Comparison of ENCODE assay signal across 12 cellular contexts in genomic region chr17:42131971-42132370, GRCh38. TPM values are rescaled to one million over a fixed set of nuclear protein-coding genes. Genes with fewer than 3 reads are reported as not detected.
DNase-seq lines count a peak whose midpoint lies in the region; ATAC-seq and TF ChIP-seq lines count a peak whose summit lies in the region.
"Had no signal": no experiment of that assay in that cellular context is flagged by ENCODE, and none has a peak within 500 bp of the region (broad histone marks: within the 10 kb centered on the region; RNA-seq: fewer than 3 reads in every experiment).

No MANE protein-coding gene starts in this region.

- TF ChIP-seq POLR2A in heart left ventricle (IDR thresholded peaks at IDR 0.05) (peak in 1 of 2 donors; percentile 22), transverse colon (IDR thresholded peaks at IDR 0.05) (no peak)

- TF ChIP-seq EP300 in transverse colon (IDR thresholded peaks at IDR 0.05; ENCODE audit: low read depth), result no peak

- H3K9me3 ChIP-seq in heart left ventricle (no peaks in the 10 kb centered on the region), lower lobe of right lung (no peaks in the 10 kb centered on the region), transverse colon (no peaks in the 10 kb centered on the region)

- in situ Hi-C loops in transverse colon (cut with MboI; ENCODE audit: low pct_ligation_motif_present in 1 of 4, low pct_unique_long_range_greater_than_20kb in 1 of 4, low sequenced_read_pairs in 3 of 4), result no loop called here

- H3K27me3 ChIP-seq in heart left ventricle (no peaks in the 10 kb centered on the region), lower lobe of right lung (ENCODE audit: low read depth) (no peaks in the 10 kb centered on the region), transverse colon (no peaks in the 10 kb centered on the region)

- H3K4me1 ChIP-seq in heart left ventricle, result peaks cover 33 to 85% (median 79%) of the 10 kb centered on the region in 12 donors
- H3K4me1 ChIP-seq in lower lobe of right lung, result peaks cover 85% of the 10 kb centered on the region
- peaks cover 26 to 64% (median 47%) of the 10 kb centered on the region in 4 donors for H3K4me1 ChIP-seq in transverse colon

- peak overlapping the region; percentile 65 to 91 (median 78) for H3K27ac ChIP-seq in heart left ventricle
- H3K27ac ChIP-seq in lower lobe of right lung, result peak overlapping the region; percentile 80
- peak overlapping the region; percentile 84 to 87 (median 86) for H3K27ac ChIP-seq in transverse colon

- H3K36me3 ChIP-seq in heart left ventricle (peaks cover 0 to 51% (median 33%) of the 10 kb centered on the region in 9 donors), lower lobe of right lung (peaks cover 35% of the 10 kb centered on the region), transverse colon (peaks cover 0 to 26% (median 13%) of the 10 kb centered on the region in 4 donors)

- ATAC-seq in heart left ventricle, result peak in 1 of 4 donors; percentile 38
- no peak for ATAC-seq in Right ventricle myocardium inferior
- ATAC-seq in lower lobe of right lung, result no peak
- ATAC-seq in HG03565 (IDR thresholded peaks at IDR 0.05; ENCODE audit: unreplicated experiment), result no peak
- ATAC-seq: PC-3 had no signal

- H3K4me3 ChIP-seq in heart left ventricle (peak overlapping the region in 5 of 12 donors; percentile 2 to 32 (median 9)), lower lobe of right lung (no peak overlapping the region), transverse colon (no peak overlapping the region)

- intact Hi-C loops in heart left ventricle (cut with DNase I), result no loop called here
- intact Hi-C loops in Right ventricle myocardium inferior (cut with DNase I), result no loop called here
- intact Hi-C loops in lower lobe of right lung (cut with DNase I), result no loop called here
- intact Hi-C loops in transverse colon (cut with DNase I; ENCODE audit: low total_unique reads), result no loop called here

- WGBS in heart left ventricle, 4 donors, result 35 to 52% (median 47%) methylated on average over 3 of the region's 3 CpGs
- WGBS in transverse colon (ENCODE audit: low coverage in 1 of 2), 2 donors, result 33 to 40% methylated on average over 1 to 3 of the region's 3 CpGs

- DNase-seq in heart left ventricle, result no peak
- DNase-seq in Right ventricle myocardium inferior (ENCODE audit: missing footprints), result no peak
- DNase-seq in amniotic epithelial cell (ENCODE audit: low read depth), result peak; percentile 34
- DNase-seq in lower lobe of right lung, result no peak
- DNase-seq in transverse colon, result no peak
- no peak for DNase-seq in NCI-H1436 (lab: John Stamatoyannopoulos, UW)
- no peak for DNase-seq in NCI-H226
- DNase-seq: activated CD4-positive, CD25-positive, alpha-beta regulatory T cell; MM.1S; PC-3 had no signal

- TF ChIP-seq CTCF in heart left ventricle (IDR thresholded peaks at IDR 0.05), result no peak
- no peak for TF ChIP-seq CTCF in lower lobe of right lung (IDR thresholded peaks at IDR 0.05)
- TF ChIP-seq CTCF in transverse colon (IDR thresholded peaks at IDR 0.05), result no peak

RNA-seq across cellular contexts. Expression of gene HSPB9, which starts 9.4 kb away (rescaled TPM):
- total RNA-seq in heart left ventricle (not detected), Right ventricle myocardium inferior (0.11 TPM), lower lobe of right lung (not detected), transverse colon (under 1 TPM in 1 of 4 donors, not detected in 3; 0.14 TPM)
- not detected for polyA plus RNA-seq in heart left ventricle
- total RNA-seq: PC-3 had no signal

RNA-seq across cellular contexts. Expression of gene KAT2A, which starts 10.8 kb away (rescaled TPM):
- total RNA-seq in heart left ventricle (10 to 100 TPM in 8 of 9 donors, 1 to 10 TPM in 1; 6.9 to 17.6 (median 14.8) TPM), Right ventricle myocardium inferior (22.0 TPM), lower lobe of right lung (41.6 TPM), transverse colon (100 to 1,000 TPM in 1 of 4 donors, 10 to 100 TPM in 3; 16.9 to 154 (median 48.9) TPM)
- polyA plus RNA-seq in heart left ventricle, result 10 to 100 TPM; 15.3 to 33.0 TPM
- total RNA-seq: PC-3 had no signal

RNA-seq across cellular contexts. Expression of gene DHX58, which starts 19.5 kb away (rescaled TPM):
- total RNA-seq in heart left ventricle (10 to 100 TPM in 1 of 9 donors, 1 to 10 TPM in 8; 1.9 to 17.3 (median 3.7) TPM), Right ventricle myocardium inferior (5.0 TPM), lower lobe of right lung (40.4 TPM), transverse colon (10 to 100 TPM in 3 of 4 donors, 1 to 10 TPM in 1; 4.6 to 14.6 (median 12.8) TPM)
- 1 to 10 TPM; 1.8 to 4.9 TPM for polyA plus RNA-seq in heart left ventricle
- total RNA-seq: neural crest cell, PC-3 had no signal

RNA-seq across cellular contexts. Expression of gene RAB5C, which starts 22.8 kb away (rescaled TPM):
- total RNA-seq in heart left ventricle (10 to 100 TPM; 30.9 to 99.1 (median 48.2) TPM), Right ventricle myocardium inferior (45.6 TPM), lower lobe of right lung (153 TPM), transverse colon (100 to 1,000 TPM in 2 of 4 donors, 10 to 100 TPM in 2; 40.8 to 172 (median 112) TPM)
- polyA plus RNA-seq in heart left ventricle, result 10 to 100 TPM; 29.0 to 90.9 TPM
- total RNA-seq: PC-3 had no signal

RNA-seq across cellular contexts. Expression of gene ZNF385C, which starts 33.7 kb away (rescaled TPM):
- under 1 TPM in 6 of 9 donors, not detected in 3; 0.14 to 0.38 (median 0.22) TPM for total RNA-seq in heart left ventricle
- polyA plus RNA-seq in heart left ventricle, result under 1 TPM; 0.06 to 0.11 TPM
- total RNA-seq in Right ventricle myocardium inferior, result 0.11 TPM
- 1.2 TPM for total RNA-seq in lower lobe of right lung
- total RNA-seq in transverse colon, result under 1 TPM in 2 of 4 donors, not detected in 2; 0.27 to 0.48 TPM
